ENCODE assay signal across 8 cellular contexts in genomic region chr5:174724484-174725260, GRCh38. TPM values are rescaled to one million over a fixed set of nuclear protein-coding genes. Genes with fewer than 3 reads are reported as not detected.
A peak's percentile ranks its signal among the peaks of the same experiment; 100 is the strongest.
DNase-seq lines count a peak whose midpoint lies in the region; ATAC-seq and TF ChIP-seq lines count a peak whose summit lies in the region.

TSS of gene MSX2 (plus strand) at chr5:174724582. CDS start at chr5:174724660, 78 bp downstream.

- no peak within 1 kb of the TSS for H2BK15ac ChIP-seq in H9 (ENCODE audit: low read depth, low read length)

- ATAC-seq in HG02798 (IDR thresholded peaks at IDR 0.05; ENCODE audit: poor library complexity, unreplicated experiment), result no peak

- H3K79me2 ChIP-seq in H9 (ENCODE audit: insufficient read depth, low read length) (no peaks in the 10 kb centered on the region), SK-N-SH (ENCODE audit: insufficient read depth) (peaks cover 3% of the 10 kb centered on the region; the same call in 1 of the 2 replicates)

- TF ChIP-seq CTCF in H9 (conservative IDR thresholded peaks at IDR 0.05) (no peak), SK-N-SH (IDR thresholded peaks at IDR 0.05) (no peak), spleen (IDR thresholded peaks at IDR 0.05 in 8 of 11, conservative IDR thresholded peaks at IDR 0.05 in 3 of 11) (peak in 1 of 11 experiments; percentile 14)

- H2BK12ac ChIP-seq in H9 (ENCODE audit: insufficient read length, low read depth, low read length), result no peak within 1 kb of the TSS

- intact Hi-C loops in dendritic cell treated with granulocyte-macrophage colony-stimulating factor and Interleukin-4, amounts not matched to agents 40 ng/mL and 50 ng/mL, for 4 days (cut with micrococcal nuclease), result no loop called here
- intact Hi-C loops in spleen (cut with DNase I; ENCODE audit: low total_unique reads), result no loop called here

- CTCF ChIA-PET in SK-N-SH (lab: Yijun Ruan, JAX), result interaction anchor here (0.6 to 4.8 kb wide), 5 partner anchors 12 to 305 kb away, joined by 3 to 38 read pairs (median 4); no protein-coding TSS in a partner anchor

- H3K9ac ChIP-seq in H9 (ENCODE audit: extremely low read depth, insufficient read length, low read length) (no peak within 1 kb of the TSS), SK-N-SH (peak within 1 kb of the TSS; percentile 72)

- POLR2A ChIA-PET in SK-N-SH (lab: Yijun Ruan, JAX), result interaction anchor here (0.6 to 0.7 kb wide), 3 partner anchors 209 to 395 kb away, joined by 3 to 4 read pairs (median 3); no protein-coding TSS in a partner anchor

- H3K4me3 ChIP-seq in SK-N-SH (ENCODE audit: low read depth in 2 of 2, low read length in 1 of 2) (peak within 1 kb of the TSS; percentile 78 to 88), spleen (peak within 1 kb of the TSS; percentile 33 to 69 (median 43))

- H3K27ac ChIP-seq in H9 (ENCODE audit: insufficient read length, low read depth, low read length) (no peak within 1 kb of the TSS), SK-N-SH (ENCODE audit: low read depth in 2 of 2, low read length in 1 of 2) (peak within 1 kb of the TSS; percentile 35 to 58; a peak in 3 of 4 replicates), spleen (peak within 1 kb of the TSS in 4 of 8 donors; percentile 52 to 62 (median 62))

- no peak within 1 kb of the TSS for H3K27ac Mint-ChIP-seq in H9
- H3K27ac Mint-ChIP-seq in dendritic cell treated with granulocyte-macrophage colony-stimulating factor and Interleukin-4, amounts not matched to agents 40 ng/mL and 50 ng/mL, for 4 days, result no peak within 1 kb of the TSS

- H2AK5ac ChIP-seq in H9 (ENCODE audit: insufficient read length, low read length), result no peak within 1 kb of the TSS

- H3K27me3 Mint-ChIP-seq in H9 (ENCODE audit: low read depth), result peaks cover 97% of the 10 kb centered on the region
- peaks cover 95% of the 10 kb centered on the region for H3K27me3 Mint-ChIP-seq in dendritic cell treated with granulocyte-macrophage colony-stimulating factor and Interleukin-4, amounts not matched to agents 40 ng/mL and 50 ng/mL, for 4 days

- peak within 1 kb of the TSS; percentile 56 to 80 for H3K4me3 Mint-ChIP-seq in H9
- peak within 1 kb of the TSS; percentile 53 for H3K4me3 Mint-ChIP-seq in dendritic cell treated with granulocyte-macrophage colony-stimulating factor and Interleukin-4, amounts not matched to agents 40 ng/mL and 50 ng/mL, for 4 days

- TF ChIP-seq RAD21 in SK-N-SH (IDR thresholded peaks at IDR 0.05; ENCODE audit: low read length), result 0 out of 2 replicates have a peak, but pooled peaks have one; percentile 8

- H3K9me3 ChIP-seq in H9 (ENCODE audit: control insufficient read depth, low read depth, low read length), result no peaks in the 10 kb centered on the region
- no peaks in the 10 kb centered on the region for H3K9me3 ChIP-seq in SK-N-SH
- no peaks in the 10 kb centered on the region for H3K9me3 ChIP-seq in spleen

- no peaks in the 10 kb centered on the region; a peak in 2 of 5 replicates for H3K9me3 Mint-ChIP-seq in H9
- H3K9me3 Mint-ChIP-seq in dendritic cell treated with granulocyte-macrophage colony-stimulating factor and Interleukin-4, amounts not matched to agents 40 ng/mL and 50 ng/mL, for 4 days, result peaks cover 6% of the 10 kb centered on the region

- no peak within 1 kb of the TSS for H4K8ac ChIP-seq in H9 (replicated peaks; ENCODE audit: insufficient read length, low read depth, low read length)

- H2BK20ac ChIP-seq in H9 (ENCODE audit: low read depth, low read length, poor library complexity, severe bottlenecking), result no peak within 1 kb of the TSS

- H4K91ac ChIP-seq in H9 (ENCODE audit: insufficient read length, low read depth, low read length), result no peak within 1 kb of the TSS

- peaks cover 25% of the 10 kb centered on the region for H3K23me2 ChIP-seq in H9 (ENCODE audit: insufficient read length, low read depth, low read length, poor library complexity, severe bottlenecking)

- H2BK120ac ChIP-seq in H9 (ENCODE audit: low read depth, low read length, poor library complexity, severe bottlenecking), result no peak within 1 kb of the TSS

- no peak within 1 kb of the TSS for H4K5ac ChIP-seq in H9 (ENCODE audit: insufficient read length, low read depth, low read length)

- H3K36me3 ChIP-seq in SK-N-SH (replicated peaks in 1 of 2; ENCODE audit: control insufficient read depth in 1 of 2, insufficient read depth in 2 of 2, low read length in 1 of 2), result no peaks in the 10 kb centered on the region
- H3K36me3 ChIP-seq in spleen, result peaks cover 0 to 5% (median 0%) of the 10 kb centered on the region in 6 donors

- peaks cover 87% of the 10 kb centered on the region for H3K27me3 ChIP-seq in H9 (ENCODE audit: insufficient read depth, low read length)
- peaks cover 32% of the 10 kb centered on the region for H3K27me3 ChIP-seq in SK-N-SH (ENCODE audit: insufficient read depth)
- peaks cover 0 to 100% (median 87%) of the 10 kb centered on the region in 7 donors for H3K27me3 ChIP-seq in spleen (replicated peaks in 1 of 7)

- H3K79me1 ChIP-seq in H9 (ENCODE audit: insufficient read depth, low read depth, low read length, poor library complexity, severe bottlenecking), result no peaks in the 10 kb centered on the region

- no peak within 1 kb of the TSS for H3K4ac ChIP-seq in H9 (ENCODE audit: low read depth, low read length)

- H2BK5ac ChIP-seq in H9 (ENCODE audit: insufficient read length, low read length), result no peak within 1 kb of the TSS

- peaks cover 2% of the 10 kb centered on the region; the same call in 1 of the 2 replicates for H3K4me1 ChIP-seq in H9 (ENCODE audit: insufficient read depth, low read length)
- peaks cover 0 to 23% of the 10 kb centered on the region in 2 experiments; a peak in 2 of 4 replicates for H3K4me1 ChIP-seq in SK-N-SH (ENCODE audit: control insufficient read depth in 1 of 2, insufficient read depth in 2 of 2, low read depth in 1 of 2, low read length in 1 of 2)
- H3K4me1 ChIP-seq in spleen, result peaks cover 0 to 44% (median 15%) of the 10 kb centered on the region in 6 donors

- H3K23ac ChIP-seq in H9 (ENCODE audit: insufficient read length, low read depth, low read length), result no peak within 1 kb of the TSS

- H2AFZ ChIP-seq in H9 (ENCODE audit: low read length), result no peak within 1 kb of the TSS
- H2AFZ ChIP-seq in SK-N-SH (ENCODE audit: low read depth), result peak within 1 kb of the TSS; percentile 89

- no peaks in the 10 kb centered on the region for H4K20me1 ChIP-seq in H9 (ENCODE audit: control insufficient read depth, insufficient read depth, insufficient read length)
- no peaks in the 10 kb centered on the region for H4K20me1 ChIP-seq in SK-N-SH (ENCODE audit: insufficient read depth)

- H3K14ac ChIP-seq in H9 (ENCODE audit: insufficient read depth, low read length), result 0 out of 2 replicates have a peak within 1 kb of the TSS, but pooled peaks have one; percentile 1

- WGBS in H9 (ENCODE audit: extremely low coverage, insufficient read length, low lambda C conversion rate), result no CpG with 5 or more reads among the region's 87 CpGs
- 7% methylated on average over 11 of the region's 87 CpGs for WGBS in SK-N-SH (ENCODE audit: low lambda C conversion rate)
- WGBS in spleen, 5 donors, result 4 to 10% (median 6%) methylated on average over 74 to 87 of the region's 87 CpGs

- peaks cover 0 to 1% (median 0%) of the 10 kb centered on the region in 3 experiments; a peak in 2 of 7 replicates for H3K36me3 Mint-ChIP-seq in H9 (ENCODE audit: insufficient read depth in 1 of 3, low read depth in 3 of 3)
- H3K36me3 Mint-ChIP-seq in dendritic cell treated with granulocyte-macrophage colony-stimulating factor and Interleukin-4, amounts not matched to agents 40 ng/mL and 50 ng/mL, for 4 days (ENCODE audit: low read depth), result no peaks in the 10 kb centered on the region

- H3K18ac ChIP-seq in H9 (ENCODE audit: insufficient read length, low read depth, low read length), result no peak within 1 kb of the TSS

- H3K4me2 ChIP-seq in H9 (ENCODE audit: insufficient read depth, insufficient read length, low read length) (peak within 1 kb of the TSS; percentile 82), SK-N-SH (peak within 1 kb of the TSS; percentile 91)

- peaks cover 4% of the 10 kb centered on the region for H3F3A ChIP-seq in SK-N-SH (replicated peaks; ENCODE audit: insufficient read depth)

- no peak within 1 kb of the TSS for H3T11ph ChIP-seq in H9 (ENCODE audit: low read length)

- DNase-seq in H9, result peak; percentile 91
- peak; percentile 97 for DNase-seq in SK-N-SH
- DNase-seq in kidney glomerular epithelial cell (lab: John Stamatoyannopoulos, UW), result peak; percentile 12
- peak; percentile 79 for DNase-seq in spleen
- no peak for DNase-seq in SHP77 (lab: John Stamatoyannopoulos, UW)
- DNase-seq in NCI-H524 (lab: John Stamatoyannopoulos, UW), result no peak

- no peak for TF ChIP-seq POLR2A in spleen (IDR thresholded peaks at IDR 0.05)

- H3K4me1 Mint-ChIP-seq in H9, result peaks cover 39 to 63% of the 10 kb centered on the region in 2 experiments
- H3K4me1 Mint-ChIP-seq in dendritic cell treated with granulocyte-macrophage colony-stimulating factor and Interleukin-4, amounts not matched to agents 40 ng/mL and 50 ng/mL, for 4 days (ENCODE audit: low read depth), result peaks cover 6% of the 10 kb centered on the region

- no peak within 1 kb of the TSS for H3K56ac ChIP-seq in H9 (ENCODE audit: insufficient read length, low read depth, low read length)

- peak in 1 of 2 experiments; percentile 10; a peak in 1 of 4 replicates for TF ChIP-seq EP300 in SK-N-SH (IDR thresholded peaks at IDR 0.05; ENCODE audit: borderline replicate concordance in 1 of 2, low read depth in 1 of 2, low read length in 1 of 2)

- H3K9me2 ChIP-seq in SK-N-SH, result no peaks in the 10 kb centered on the region

TF ChIP-seq in SK-N-SH, 30 proteins besides CTCF, POLR2A, EP300 and RAD21:
- TF ChIP-seq TAF1 (IDR thresholded peaks at IDR 0.05; ENCODE audit: borderline replicate concordance, low read depth, low read length), result peak; percentile 40; the same call in 1 of the 2 replicates
- TF ChIP-seq MXI1 (IDR thresholded peaks at IDR 0.05; ENCODE audit: low read depth, low read length), result peak; percentile 18
- no peak for TF ChIP-seq JUND (IDR thresholded peaks at IDR 0.05)
- TF ChIP-seq NRF1 (IDR thresholded peaks at IDR 0.05; ENCODE audit: low read depth, low read length), result 0 out of 2 replicates have a peak, but pooled peaks have one; percentile 6
- TF ChIP-seq MEF2A (IDR thresholded peaks at IDR 0.05; ENCODE audit: borderline replicate concordance, low read depth), result no peak
- no peak; the same call in 1 of the 2 replicates for TF ChIP-seq RFX5 (IDR thresholded peaks at IDR 0.05; ENCODE audit: low read length)
- TF ChIP-seq ELF1 (IDR thresholded peaks at IDR 0.05), result peak; percentile 38; the same call in 1 of the 2 replicates
- no peak for TF ChIP-seq TEAD4 (IDR thresholded peaks at IDR 0.05; ENCODE audit: borderline replicate concordance, insufficient read depth)
- peak; percentile 32; the same call in 1 of the 2 replicates for TF ChIP-seq YY1 (IDR thresholded peaks at IDR 0.05; ENCODE audit: low read depth)

RNA-seq across cellular contexts. Expression of gene MSX2, which starts in this region (rescaled TPM):
- total RNA-seq in H9 (2021) (0.35 and 0.42 TPM in 2 replicates), spleen (1 to 10 TPM in 3 of 7 donors, under 1 TPM in 4; 0.19 to 3.2 (median 0.67) TPM)
- polyA plus RNA-seq in SK-N-SH (2012; rRNA removed) (5.1 and 5.8 TPM in 2 replicates), spleen (under 1 TPM; 0.11 to 0.38 (median 0.17) TPM)
- polyA plus RNA-seq in SK-N-SH (2012; cell fraction: cytosol; rRNA removed), result 3.4 and 3.5 TPM in 2 replicates
- polyA plus RNA-seq in SK-N-SH (2012; cell fraction: nucleus; rRNA removed), result 5.6 and 7.0 TPM in 2 replicates

Comparison
In these comparisons a context has a peak if more than half of its experiments do, and no peak if none do; other contexts are left out.
1. Peak in DNase-seq and H3K4me2 ChIP-seq in H9; RNA of the gene not detected or under 1 TPM.
2. DNase-seq: peak in SK-N-SH (single experiment), kidney glomerular epithelial cell (single experiment) and spleen (single experiment); none in SHP77 (0 of 2) and NCI-H524 (0 of 2).